Comparison of ENCODE assay signal across 8 cellular contexts in the genomic region with DNA sequence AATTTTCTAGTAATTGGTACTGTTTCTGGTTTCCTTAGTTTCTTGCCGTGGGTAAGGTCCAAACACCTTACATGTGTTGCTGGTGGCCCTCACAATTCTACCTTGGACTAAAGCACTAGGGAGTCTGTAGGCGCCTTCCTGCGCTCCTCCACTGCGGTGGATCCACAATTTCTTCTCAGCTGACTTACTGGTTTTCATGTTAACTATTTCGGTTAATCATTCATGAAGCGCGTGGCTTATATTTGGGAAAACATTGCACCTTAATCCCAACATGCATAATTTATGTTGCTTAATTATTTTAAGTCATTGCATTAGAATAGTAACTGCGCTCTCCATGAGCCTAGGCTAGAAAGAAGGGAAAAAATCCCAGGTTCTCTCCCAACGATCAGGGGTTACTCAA. TPM values are rescaled to one million over a fixed set of nuclear protein-coding genes. Genes with fewer than 3 reads are reported as not detected.
A peak's percentile ranks its signal among the peaks of the same experiment; 100 is the strongest.
DNase-seq lines count a peak whose midpoint lies in the region; ATAC-seq and TF ChIP-seq lines count a peak whose summit lies in the region.

No MANE protein-coding gene starts in this region.

- intact Hi-C loops in OCI-LY7 (cut with micrococcal nuclease; ENCODE audit: unreplicated experiment): loop anchor here (2.0 to 10.0 kb wide), 2 partner anchors 32 to 78 kb away; no protein-coding TSS in a partner anchor

- H3K9me3 Mint-ChIP-seq in endodermal cell: no peaks in the 10 kb centered on the region

- DNase-seq in OCI-LY7 (ENCODE audit: low spot score): no peak
- DNase-seq in endodermal cell: no peak
- no peak for DNase-seq in germinal center (ENCODE audit: low spot score)
- no peak for DNase-seq in effector CD8-positive, alpha-beta T cell (lab: John Stamatoyannopoulos, UW)
- DNase-seq in activated CD4-positive, alpha-beta T cell treated with anti-CD3 and anti-CD28 coated beads for 1 hour: no peak

- H3K27ac Mint-ChIP-seq in endodermal cell: peak overlapping the region; percentile 95

- H3K4me1 Mint-ChIP-seq in endodermal cell: peaks cover 14% of the 10 kb centered on the region

- H2AFZ ChIP-seq in OCI-LY7 (ENCODE audit: low read length) (peak overlapping the region; percentile 60; the same call in 1 of the 2 replicates), neuron (ENCODE audit: low read depth, low read length) (peak overlapping the region; percentile 89)

- H3K27me3 ChIP-seq in endodermal cell (ENCODE audit: control insufficient read depth, insufficient read depth, low read length, poor library complexity, severe bottlenecking) (peaks cover 37% of the 10 kb centered on the region), neuron (ENCODE audit: insufficient read depth, low read length) (no peaks in the 10 kb centered on the region)

- CTCF ChIA-PET in OCI-LY7 (lab: Charles Lee; ENCODE audit: unreplicated experiment): no interaction called here

- peaks cover 4% of the 10 kb centered on the region; the same call in 1 of the 2 replicates for H3K36me3 ChIP-seq in OCI-LY7 (ENCODE audit: insufficient read depth, low read length)
- H3K36me3 ChIP-seq in endodermal cell (ENCODE audit: control insufficient read depth, insufficient read depth, low read length): peaks cover 4% of the 10 kb centered on the region
- peaks cover 3% of the 10 kb centered on the region for H3K36me3 ChIP-seq in neuron (ENCODE audit: insufficient read depth, low read length)

- H3K27ac ChIP-seq in OCI-LY7 (ENCODE audit: low read depth, low read length, poor library complexity, severe bottlenecking) (peak overlapping the region; percentile 69), endodermal cell (ENCODE audit: low read depth, low read length) (peak overlapping the region; percentile 95)

- POLR2A ChIA-PET in OCI-LY7 (lab: Charles Lee): no interaction called here

- H3K9me3 ChIP-seq in OCI-LY7 (ENCODE audit: low read length) (no peaks in the 10 kb centered on the region), endodermal cell (ENCODE audit: control insufficient read depth, low read length) (no peaks in the 10 kb centered on the region), neuron (ENCODE audit: low read length) (no peaks in the 10 kb centered on the region)

- peaks cover 2% of the 10 kb centered on the region for H3K36me3 Mint-ChIP-seq in endodermal cell (ENCODE audit: low read depth)

- H3K27me3 Mint-ChIP-seq in endodermal cell (ENCODE audit: insufficient read depth): peaks cover 22% of the 10 kb centered on the region

- H3K4me2 ChIP-seq in OCI-LY7 (ENCODE audit: low read length): peak overlapping the region; percentile 97

- H3K79me2 ChIP-seq in OCI-LY7 (ENCODE audit: insufficient read depth, low read depth, low read length): peaks cover 39% of the 10 kb centered on the region

- TF ChIP-seq CTCF in OCI-LY7 (conservative IDR thresholded peaks at IDR 0.05; ENCODE audit: low read length) (no peak), endodermal cell (conservative IDR thresholded peaks at IDR 0.05) (no peak)

- H3K9me2 ChIP-seq in OCI-LY7 (ENCODE audit: insufficient read depth, low read length): no peaks in the 10 kb centered on the region

- H3K4me3 ChIP-seq in GM08714 (ENCODE audit: low read length): peak overlapping the region; percentile 78
- H3K4me3 ChIP-seq in OCI-LY7 (ENCODE audit: low read depth, low read length, poor library complexity, severe bottlenecking): peak overlapping the region; percentile 83
- H3K4me3 ChIP-seq in endodermal cell (ENCODE audit: low read length): peak overlapping the region; percentile 88
- peak overlapping the region; percentile 82 for H3K4me3 ChIP-seq in neuron (ENCODE audit: low read length)

- peaks cover 8% of the 10 kb centered on the region; the same call in 1 of the 2 replicates for H4K20me1 ChIP-seq in OCI-LY7 (ENCODE audit: insufficient read depth, low read length)

- H3K4me3 Mint-ChIP-seq in endodermal cell: peak overlapping the region; percentile 84

- WGBS in endodermal cell (ENCODE audit: insufficient coverage in 1 of 2, insufficient read length in 1 of 2), 2 experiments: 25 to 42% methylated on average over 7 of the region's 9 CpGs

- BruUV-seq in OCI-LY7 (replicated peaks; lab: Mats Ljungman, UMichigan): TSS peak; percentile 85

- peak overlapping the region; percentile 93 for H3K9ac ChIP-seq in endodermal cell (ENCODE audit: extremely low read depth, low read length, poor library complexity, severe bottlenecking)

- peaks cover 17% of the 10 kb centered on the region for H3K4me1 ChIP-seq in OCI-LY7 (ENCODE audit: insufficient read depth, low read length, poor library complexity, severe bottlenecking)
- no peaks in the 10 kb centered on the region for H3K4me1 ChIP-seq in endodermal cell (ENCODE audit: control insufficient read depth, insufficient read depth, low read length)
- peaks cover 18% of the 10 kb centered on the region for H3K4me1 ChIP-seq in neuron (ENCODE audit: insufficient read depth, low read length)

- no peak for ATAC-seq in HG03045 (IDR thresholded peaks at IDR 0.05; ENCODE audit: unreplicated experiment)

RNA-seq across cellular contexts. Expression of gene ARHGEF7, which starts 37.7 kb away (rescaled TPM):
- 36.3 and 39.5 TPM in 2 replicates for total RNA-seq in OCI-LY7 (2014; rRNA removed; shearing (Covaris generic))
- total RNA-seq in OCI-LY7 (2022): 51.3 and 60.8 TPM in 2 replicates
- total RNA-seq in endodermal cell: 10 to 100 TPM; 49.5 to 53.5 TPM
- 60.0 TPM for polyA plus RNA-seq in endodermal cell (2013, experiment 1 of 2)
- 55.0 TPM for polyA plus RNA-seq in endodermal cell (2013, experiment 2 of 2)
